In the genomic region with DNA sequence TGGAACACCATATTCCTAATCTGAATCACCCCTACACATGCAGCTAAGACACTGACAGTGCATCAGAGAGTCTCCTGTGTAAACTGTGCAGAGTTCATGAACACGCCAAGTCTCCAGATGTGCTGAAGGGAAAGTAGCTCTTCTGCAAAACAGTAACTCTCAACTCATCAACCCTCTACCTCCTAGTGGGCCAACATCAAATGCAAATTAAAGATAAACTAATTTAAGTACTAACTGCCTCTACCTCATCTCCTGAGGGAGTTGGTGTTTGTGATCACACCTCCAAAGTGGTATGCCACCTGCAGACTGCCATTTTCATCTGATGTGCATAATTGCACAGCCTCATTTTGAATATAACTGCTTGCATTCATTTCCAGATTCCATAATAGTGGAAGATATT, we compare ENCODE assay signal across 16 cellular contexts.
A peak's percentile ranks its signal among the peaks of the same experiment; 100 is the strongest.
DNase-seq lines count a peak whose midpoint lies in the region; ATAC-seq, FAIRE-seq and TF ChIP-seq lines count a peak whose summit lies in the region.
"Had no signal": no experiment of that assay in that cellular context is flagged by ENCODE, and none has a peak within 500 bp of the region (broad histone marks: within the 10 kb centered on the region; RNA-seq: fewer than 3 reads in every experiment).

No MANE protein-coding gene starts in this region.

- H3K4me3 ChIP-seq in IMR-90 (ENCODE audit: insufficient read depth, low read depth, low read length): no peak overlapping the region
- no peak overlapping the region for H3K4me3 ChIP-seq in H1 (ENCODE audit: extremely low read depth in 1 of 4, insufficient read depth in 2 of 4, low read depth in 3 of 4, low read length in 4 of 4)
- H3K4me3 ChIP-seq in thyroid gland (replicated peaks in 1 of 3): no peak overlapping the region
- H3K4me3 ChIP-seq in aorta (ENCODE audit: low read length in 2 of 2): no peak overlapping the region
- H3K4me3 ChIP-seq: BLaER1 treated with 17β-estradiol and CSF1 and Interleukin-3, amounts not matched to agents 10 nM and 100 nM; GM23338 had no signal

- no peak for TF ChIP-seq POLR2A in IMR-90 (IDR thresholded peaks at IDR 0.05; ENCODE audit: low read depth, low read length)
- no peak for TF ChIP-seq POLR2A in H1 (IDR thresholded peaks at IDR 0.05; ENCODE audit: control extremely low read depth in 1 of 2, low read depth in 2 of 2, low read length in 2 of 2)
- no peak for TF ChIP-seq POLR2A in thyroid gland (IDR thresholded peaks at IDR 0.05)

- in situ Hi-C loops in IMR-90 (cut with MboI; ENCODE audit: low sequenced_read_pairs): no loop called here

- H3K36me3 ChIP-seq in IMR-90 (ENCODE audit: control insufficient read depth, insufficient read depth, low read length): no peaks in the 10 kb centered on the region
- no peaks in the 10 kb centered on the region for H3K36me3 ChIP-seq in H1 (ENCODE audit: control insufficient read depth in 2 of 4, insufficient read depth in 4 of 4, low read length in 3 of 4)
- no peaks in the 10 kb centered on the region for H3K36me3 ChIP-seq in thyroid gland
- no peaks in the 10 kb centered on the region for H3K36me3 ChIP-seq in aorta (ENCODE audit: control insufficient read depth in 1 of 2, insufficient read depth in 2 of 2, low read length in 1 of 2)
- H3K36me3 ChIP-seq: BLaER1 treated with 17β-estradiol and CSF1 and Interleukin-3, amounts not matched to agents 10 nM and 100 nM had no signal

- H4K8ac ChIP-seq in IMR-90 (ENCODE audit: low read depth in 2 of 2, low read length in 2 of 2) (no peak overlapping the region), H1 (ENCODE audit: extremely low read depth, insufficient read depth, low read length) (no peak overlapping the region)

- H2BK5ac ChIP-seq in IMR-90 (ENCODE audit: low read depth, low read length, poor library complexity, severe bottlenecking) (no peak overlapping the region), H1 (ENCODE audit: low read depth, low read length) (no peak overlapping the region)

- H3K4me2 ChIP-seq in IMR-90 (ENCODE audit: low read depth, low read length): no peak overlapping the region
- no peak overlapping the region for H3K4me2 ChIP-seq in H1 (ENCODE audit: insufficient read depth in 1 of 2, low read depth in 2 of 2, low read length in 2 of 2)
- H3K4me2 ChIP-seq: BLaER1 treated with 17β-estradiol and CSF1 and Interleukin-3, amounts not matched to agents 10 nM and 100 nM; GM23338 had no signal

- TF ChIP-seq EP300 in H1 (IDR thresholded peaks at IDR 0.05; ENCODE audit: borderline replicate concordance in 1 of 2, low read depth in 2 of 2, low read length in 2 of 2): no peak

- H3K4me1 ChIP-seq in IMR-90 (ENCODE audit: control insufficient read depth, insufficient read depth, low read length) (peaks cover 2% of the 10 kb centered on the region; the same call in 1 of the 2 replicates), H1 (replicated peaks in 1 of 4; ENCODE audit: control insufficient read depth in 3 of 4, insufficient read depth in 4 of 4, low read length in 3 of 4) (no peaks in the 10 kb centered on the region), thyroid gland (no peaks in the 10 kb centered on the region), aorta (ENCODE audit: control insufficient read depth in 1 of 2, insufficient read depth in 2 of 2, low read length in 2 of 2) (no peaks in the 10 kb centered on the region)
- H3K4me1 ChIP-seq: BLaER1 treated with 17β-estradiol and CSF1 and Interleukin-3, amounts not matched to agents 10 nM and 100 nM had no signal

- no CpG with 5 or more reads among the region's 1 CpG for WGBS in IMR-90 (ENCODE audit: extremely low coverage in 2 of 2, insufficient read length in 1 of 2), 2 experiments
- 86% methylated on average over 1 of the region's 1 CpG; no CpG with 5 or more reads in 1 of the 2 experiments for WGBS in H1 (ENCODE audit: extremely low coverage in 1 of 2, insufficient coverage in 1 of 2, insufficient read length in 1 of 2, insufficient replicate concordance in 2 of 2, low coverage in 1 of 2, low lambda C conversion rate in 2 of 2, missing lambda C conversion rate in 1 of 2), 2 experiments
- WGBS in thyroid gland, 2 donors: 100% methylated on average over 1 of the region's 1 CpG; no CpG with 5 or more reads in 1 of the 2 donors
- WGBS in aorta, 2 donors: 86 to 97% methylated on average over 1 of the region's 1 CpG

- H4K20me1 ChIP-seq in IMR-90 (ENCODE audit: insufficient read depth, low read length) (no peaks in the 10 kb centered on the region), H1 (replicated peaks in 1 of 2; ENCODE audit: control insufficient read depth in 1 of 2, insufficient read depth in 2 of 2, low read length in 2 of 2) (no peaks in the 10 kb centered on the region)

- H2BK120ac ChIP-seq in IMR-90 (ENCODE audit: low read depth, low read length) (no peak overlapping the region), H1 (replicated peaks; ENCODE audit: low read depth, low read length) (no peak overlapping the region)

- FAIRE-seq in H1 (lab: Jason Lieb, UNC): no peak
- FAIRE-seq: GM12891, HepG2 had no signal

- H3K9ac ChIP-seq in IMR-90 (ENCODE audit: low read depth, low read length) (no peak overlapping the region), H1 (replicated peaks in 1 of 4; ENCODE audit: extremely low read depth in 1 of 4, low read depth in 3 of 4, low read length in 3 of 4) (no peak overlapping the region)
- H3K9ac ChIP-seq: BLaER1 treated with 17β-estradiol and CSF1 and Interleukin-3, amounts not matched to agents 10 nM and 100 nM had no signal

- DNase-seq in IMR-90: no peak
- DNase-seq in NCI-H69 (lab: John Stamatoyannopoulos, UW): peak; percentile 42
- DNase-seq in H1 (ENCODE audit: low read depth in 1 of 2, low spot score in 2 of 2): no peak
- DNase-seq in thyroid gland: no peak
- DNase-seq in aorta: no peak
- no peak for DNase-seq in AG08396 (ENCODE audit: low spot score)
- DNase-seq: Calu3; CD8-positive, alpha-beta T cell; DMS79 treated with DMSO at 0.1 percent for 48 hours; EL; H9; KG1 had no signal

- intact Hi-C loops in IMR-90 (cut with micrococcal nuclease): no loop called here
- intact Hi-C loops in thyroid gland (cut with DNase I): no loop called here
- intact Hi-C loops in aorta (cut with DNase I): no loop called here

- no peak overlapping the region for H3K23ac ChIP-seq in IMR-90 (ENCODE audit: low read depth, low read length)
- no peak overlapping the region for H3K23ac ChIP-seq in H1 (ENCODE audit: insufficient read length)

- H4K5ac ChIP-seq in IMR-90 (ENCODE audit: low read depth, low read length): no peak overlapping the region
- no peak overlapping the region for H4K5ac ChIP-seq in H1 (ENCODE audit: insufficient read length, low read depth, low read length)

- H3K27ac ChIP-seq in IMR-90 (ENCODE audit: insufficient read depth, low read length) (no peak overlapping the region), H1 (ENCODE audit: low read depth, low read length) (no peak overlapping the region), thyroid gland (no peak overlapping the region), aorta (ENCODE audit: low read depth in 1 of 2, low read length in 2 of 2) (no peak overlapping the region)
- H3K27ac ChIP-seq: BLaER1 treated with 17β-estradiol and CSF1 and Interleukin-3, amounts not matched to agents 10 nM and 100 nM had no signal

- H3K18ac ChIP-seq in IMR-90 (ENCODE audit: low read depth, low read length): peak overlapping the region; percentile 45; the same call in 1 of the 2 replicates
- no peak overlapping the region for H3K18ac ChIP-seq in H1 (ENCODE audit: extremely low read depth, low read length)

- H3K4ac ChIP-seq in IMR-90 (ENCODE audit: low read depth, low read length) (no peak overlapping the region), H1 (replicated peaks; ENCODE audit: insufficient read length, low read depth, low read length) (no peak overlapping the region)

- TF ChIP-seq CTCF in IMR-90 (conservative IDR thresholded peaks at IDR 0.05; ENCODE audit: low read depth, low read length) (no peak), H1 (IDR thresholded peaks at IDR 0.05; ENCODE audit: control extremely low read depth in 1 of 3, insufficient read depth in 1 of 3, low read depth in 1 of 3, low read length in 3 of 3) (no peak), thyroid gland (IDR thresholded peaks at IDR 0.05) (no peak)

- no peak overlapping the region for H2BK12ac ChIP-seq in H1 (ENCODE audit: low read depth, low read length)

- H2AFZ ChIP-seq in IMR-90 (replicated peaks; ENCODE audit: low read length, poor library complexity): no peak overlapping the region
- H2AFZ ChIP-seq in H1 (ENCODE audit: low read length): 0 out of 2 replicates have a peak overlapping the region, but pooled peaks have one; percentile 32
- H2AFZ ChIP-seq: GM23338 had no signal

- H2AK5ac ChIP-seq in IMR-90 (ENCODE audit: low read depth, low read length): no peak overlapping the region
- no peak overlapping the region for H2AK5ac ChIP-seq in H1 (ENCODE audit: low read depth, low read length)

- H3K27me3 ChIP-seq in IMR-90 (ENCODE audit: control insufficient read depth, insufficient read depth, low read length): no peaks in the 10 kb centered on the region
- no peaks in the 10 kb centered on the region for H3K27me3 ChIP-seq in H1 (replicated peaks in 1 of 4; ENCODE audit: control insufficient read depth in 3 of 4, extremely low read depth in 1 of 4, insufficient read depth in 3 of 4, low read length in 3 of 4)
- H3K27me3 ChIP-seq in thyroid gland: no peaks in the 10 kb centered on the region
- H3K27me3 ChIP-seq in aorta (ENCODE audit: control insufficient read depth in 1 of 2, insufficient read depth in 2 of 2, low read length in 1 of 2): no peaks in the 10 kb centered on the region

- no peak overlapping the region for H2AK9ac ChIP-seq in IMR-90 (replicated peaks; ENCODE audit: low read depth, low read length, poor library complexity)

- H3K14ac ChIP-seq in IMR-90 (replicated peaks; ENCODE audit: low read depth, low read length) (no peak overlapping the region), H1 (ENCODE audit: insufficient read length) (no peak overlapping the region)

- H2BK20ac ChIP-seq in IMR-90 (ENCODE audit: low read depth, low read length): no peak overlapping the region
- H2BK20ac ChIP-seq in H1 (ENCODE audit: low read length): no peak overlapping the region

- H3K79me1 ChIP-seq in IMR-90 (ENCODE audit: low read depth in 1 of 2, low read length in 2 of 2): no peaks in the 10 kb centered on the region
- H3K79me1 ChIP-seq in H1 (ENCODE audit: low read depth, low read length): no peaks in the 10 kb centered on the region

- no peaks in the 10 kb centered on the region for H3K23me2 ChIP-seq in H1 (ENCODE audit: low read depth, low read length)

- H4K91ac ChIP-seq in IMR-90 (ENCODE audit: insufficient read depth, low read depth, low read length): no peak overlapping the region
- H4K91ac ChIP-seq in H1 (replicated peaks; ENCODE audit: insufficient read length, low read length): no peak overlapping the region

- POLR2A ChIA-PET in IMR-90 (lab: Charles Lee; ENCODE audit: unreplicated experiment) (no interaction called here), H1 (lab: Charles Lee; ENCODE audit: partially characterized antibody) (no interaction called here)

- CTCF ChIA-PET in IMR-90 (lab: Yijun Ruan, JAX) (no interaction called here), H1 (lab: Charles Lee; ENCODE audit: partially characterized antibody) (no interaction called here)

- ATAC-seq in IMR-90 (ENCODE audit: low read depth): no peak
- no peak for ATAC-seq in aorta (ENCODE audit: low FRiP score)
- ATAC-seq: CD8-positive, alpha-beta T cell; GM23338; HepG2 had no signal

- BruUV-seq in IMR-90 (replicated peaks; lab: Mats Ljungman, UMichigan): no TSS peak

- no peak overlapping the region for H3K56ac ChIP-seq in IMR-90 (ENCODE audit: extremely low read depth, insufficient read depth, low read length)
- H3K56ac ChIP-seq in H1 (replicated peaks; ENCODE audit: insufficient read length, low read depth, low read length): no peak overlapping the region

- no peaks in the 10 kb centered on the region for H3K79me2 ChIP-seq in H1 (ENCODE audit: control insufficient read depth in 1 of 2, insufficient read depth in 2 of 2, low read length in 2 of 2)

- no peaks in the 10 kb centered on the region for H3K9me1 ChIP-seq in IMR-90 (ENCODE audit: insufficient read depth, low read length)

- no peak for TF ChIP-seq RAD21 in IMR-90 (IDR thresholded peaks at IDR 0.05; ENCODE audit: low read length)
- TF ChIP-seq RAD21 in H1 (IDR thresholded peaks at IDR 0.05 in 1 of 2, conservative IDR thresholded peaks at IDR 0.05 in 1 of 2; ENCODE audit: low read depth in 2 of 2, low read length in 2 of 2): no peak

- H3K9me3 ChIP-seq in IMR-90 (ENCODE audit: control insufficient read depth, insufficient read depth, low read length) (no peaks in the 10 kb centered on the region), H1 (ENCODE audit: insufficient read depth in 2 of 2, low read depth in 1 of 2, low read length in 1 of 2) (no peaks in the 10 kb centered on the region), thyroid gland (no peaks in the 10 kb centered on the region), aorta (ENCODE audit: control insufficient read depth, low read length) (no peaks in the 10 kb centered on the region)
- H3K9me3 ChIP-seq: BLaER1 treated with 17β-estradiol and CSF1 and Interleukin-3, amounts not matched to agents 10 nM and 100 nM had no signal

- dilution Hi-C loops in IMR-90 (cut with HindIII; ENCODE audit: low sequenced_read_pairs, unreplicated experiment): no loop called here

- H2BK15ac ChIP-seq in IMR-90 (ENCODE audit: low read depth, low read length) (no peak overlapping the region), H1 (ENCODE audit: low read length) (no peak overlapping the region)
